Comparison of ENCODE assay signal across 13 cellular contexts in genomic region chr9:122948313-122948712, GRCh38. TPM values are rescaled to one million over a fixed set of nuclear protein-coding genes. Genes with fewer than 3 reads are reported as not detected.
DNase-seq lines count a peak whose midpoint lies in the region; ATAC-seq lines count a peak whose summit lies in the region.
"Had no signal": no experiment of that assay in that cellular context is flagged by ENCODE, and none has a peak within 500 bp of the region (broad histone marks: within the 10 kb centered on the region; RNA-seq: fewer than 3 reads in every experiment).

No MANE protein-coding gene starts in this region.

- intact Hi-C loops in head of caudate nucleus (cut with DNase I), result no loop called here

- H3K27me3 Mint-ChIP-seq in CD4-positive, CD25-positive, alpha-beta regulatory T cell, result no peaks in the 10 kb centered on the region
- H3K27me3 Mint-ChIP-seq in activated naive CD8-positive, alpha-beta T cell treated with anti-CD3 and anti-CD28 coated beads, Interleukin-2, amount 50 U/mL, for 24 hours, result no peaks in the 10 kb centered on the region
- H3K27me3 Mint-ChIP-seq: IgD-negative memory B cell had no signal

- H3K9me3 ChIP-seq in CD4-positive, CD25-positive, alpha-beta regulatory T cell (ENCODE audit: control insufficient read depth in 2 of 2, low read length in 2 of 2), result no peaks in the 10 kb centered on the region
- no peaks in the 10 kb centered on the region for H3K9me3 ChIP-seq in iPS-20b (ENCODE audit: insufficient read depth, low read depth, low read length)

- peaks cover 16% of the 10 kb centered on the region for H3K36me3 Mint-ChIP-seq in CD4-positive, CD25-positive, alpha-beta regulatory T cell
- H3K36me3 Mint-ChIP-seq in activated naive CD8-positive, alpha-beta T cell treated with anti-CD3 and anti-CD28 coated beads, Interleukin-2, amount 50 U/mL, for 24 hours (ENCODE audit: low read depth), result peaks cover 5% of the 10 kb centered on the region

- no peaks in the 10 kb centered on the region for H3K9me3 Mint-ChIP-seq in CD4-positive, CD25-positive, alpha-beta regulatory T cell
- no peaks in the 10 kb centered on the region for H3K9me3 Mint-ChIP-seq in activated naive CD8-positive, alpha-beta T cell treated with anti-CD3 and anti-CD28 coated beads, Interleukin-2, amount 50 U/mL, for 24 hours
- H3K9me3 Mint-ChIP-seq: IgD-negative memory B cell had no signal

- ATAC-seq in CD4-positive, CD25-positive, alpha-beta regulatory T cell (ENCODE audit: low read depth in 2 of 2), result no peak
- peak; percentile 58 for ATAC-seq in GM18867 (IDR thresholded peaks at IDR 0.05; ENCODE audit: unreplicated experiment)
- ATAC-seq in activated naive CD8-positive, alpha-beta T cell treated with anti-CD3 and anti-CD28 coated beads, Interleukin-2, amount 50 U/mL, for 24 hours, result peak; percentile 68
- ATAC-seq in HG02852 (IDR thresholded peaks at IDR 0.05; ENCODE audit: unreplicated experiment), result no peak
- no peak for ATAC-seq in HG03342 (IDR thresholded peaks at IDR 0.05; ENCODE audit: unreplicated experiment)

- H3K27ac ChIP-seq in CD4-positive, CD25-positive, alpha-beta regulatory T cell (ENCODE audit: insufficient read depth, low read length, poor library complexity, severe bottlenecking), result peak overlapping the region; percentile 62
- H3K27ac ChIP-seq in iPS-20b (ENCODE audit: low read length), result no peak overlapping the region

- peak overlapping the region in 2 of 3 donors; percentile 57 to 67 for H3K27ac Mint-ChIP-seq in CD4-positive, CD25-positive, alpha-beta regulatory T cell
- peak overlapping the region; percentile 64 for H3K27ac Mint-ChIP-seq in activated naive CD8-positive, alpha-beta T cell treated with anti-CD3 and anti-CD28 coated beads, Interleukin-2, amount 50 U/mL, for 24 hours
- H3K27ac Mint-ChIP-seq: IgD-negative memory B cell had no signal

- DNase-seq in CD4-positive, CD25-positive, alpha-beta regulatory T cell, result peak in 1 of 3 donors; percentile 41
- no peak for DNase-seq in activated naive CD8-positive, alpha-beta T cell treated with anti-CD3 and anti-CD28 coated beads, Interleukin-2, amount 50 U/mL, for 24 hours
- DNase-seq in cerebellar nuclear complex (lab: John Stamatoyannopoulos, UW) (no peak), head of caudate nucleus (no peak)
- DNase-seq: activated CD8-positive, alpha-beta memory T cell treated with anti-CD3 and anti-CD28 coated beads, Interleukin-2, amount 50 U/mL, for 48 hours; foreskin fibroblast; NCI-H1417; NCI-H446 had no signal

- peak overlapping the region; percentile 25; the same call in 1 of the 2 replicates for H3K9ac ChIP-seq in iPS-20b (ENCODE audit: low read depth, low read length)

- peak overlapping the region; percentile 9 to 57 (median 14) for H3K4me3 Mint-ChIP-seq in CD4-positive, CD25-positive, alpha-beta regulatory T cell
- peak overlapping the region; percentile 10 for H3K4me3 Mint-ChIP-seq in activated naive CD8-positive, alpha-beta T cell treated with anti-CD3 and anti-CD28 coated beads, Interleukin-2, amount 50 U/mL, for 24 hours

- no peaks in the 10 kb centered on the region for H3K36me3 ChIP-seq in CD4-positive, CD25-positive, alpha-beta regulatory T cell (ENCODE audit: control insufficient read depth, insufficient read depth, low read length)
- peaks cover 13% of the 10 kb centered on the region; the same call in 1 of the 2 replicates for H3K36me3 ChIP-seq in iPS-20b (ENCODE audit: insufficient read depth, low read depth, low read length)

- no peaks in the 10 kb centered on the region for H3K27me3 ChIP-seq in CD4-positive, CD25-positive, alpha-beta regulatory T cell (ENCODE audit: control insufficient read depth, insufficient read depth, low read length)
- no peaks in the 10 kb centered on the region for H3K27me3 ChIP-seq in iPS-20b (ENCODE audit: insufficient read depth, low read length)

- peaks cover 40 to 60% (median 50%) of the 10 kb centered on the region in 4 donors for H3K4me1 Mint-ChIP-seq in CD4-positive, CD25-positive, alpha-beta regulatory T cell
- peaks cover 48% of the 10 kb centered on the region for H3K4me1 Mint-ChIP-seq in activated naive CD8-positive, alpha-beta T cell treated with anti-CD3 and anti-CD28 coated beads, Interleukin-2, amount 50 U/mL, for 24 hours

- peak overlapping the region; percentile 52 for H3K4me3 ChIP-seq in CD4-positive, CD25-positive, alpha-beta regulatory T cell (ENCODE audit: low read depth, low read length)
- H3K4me3 ChIP-seq in iPS-20b (ENCODE audit: low read length), result no peak overlapping the region

- H3K4me1 ChIP-seq in CD4-positive, CD25-positive, alpha-beta regulatory T cell (ENCODE audit: control insufficient read depth, insufficient read depth, low read length, poor library complexity, severe bottlenecking), result peaks cover 6% of the 10 kb centered on the region
- H3K4me1 ChIP-seq in iPS-20b (ENCODE audit: insufficient read depth, low read length), result peaks cover 38% of the 10 kb centered on the region

RNA-seq across cellular contexts. Expression of gene RABGAP1, which starts 7.5 kb away (rescaled TPM):
- 50.7 TPM for total RNA-seq in CD4-positive, CD25-positive, alpha-beta regulatory T cell
- polyA plus RNA-seq in CD4-positive, CD25-positive, alpha-beta regulatory T cell, result 10 to 100 TPM; 19.2 to 28.8 (median 25.2) TPM

RNA-seq across cellular contexts. Expression of gene ZBTB26, which starts 17.0 kb away (rescaled TPM):
- total RNA-seq in CD4-positive, CD25-positive, alpha-beta regulatory T cell, result 5.9 TPM
- 1 to 10 TPM in 2 of 4 donors, under 1 TPM in 2; 0.70 to 1.4 (median 1.1) TPM for polyA plus RNA-seq in CD4-positive, CD25-positive, alpha-beta regulatory T cell

RNA-seq across cellular contexts. Expression of gene ZBTB6, which starts 35.2 kb away (rescaled TPM):
- 4.5 TPM for total RNA-seq in CD4-positive, CD25-positive, alpha-beta regulatory T cell
- polyA plus RNA-seq in CD4-positive, CD25-positive, alpha-beta regulatory T cell, result 1 to 10 TPM in 3 of 4 donors, under 1 TPM in 1; 0.87 to 3.2 (median 1.8) TPM

RNA-seq across cellular contexts. Expression of gene RC3H2, which starts 43.2 kb away (rescaled TPM):
- 82.4 TPM for total RNA-seq in CD4-positive, CD25-positive, alpha-beta regulatory T cell
- polyA plus RNA-seq in CD4-positive, CD25-positive, alpha-beta regulatory T cell, result 10 to 100 TPM; 23.2 to 35.7 (median 28.0) TPM

Comparison
In these comparisons a context has a peak if more than half of its experiments do, and no peak if none do; other contexts are left out.
1. ATAC-seq: peak in GM18867 (single experiment) and activated naive CD8-positive, alpha-beta T cell treated with anti-CD3 and anti-CD28 coated beads, Interleukin-2, amount 50 U/mL, for 24 hours (single experiment); none in CD4-positive, CD25-positive, alpha-beta regulatory T cell (0 of 2), HG02852 (single experiment) and HG03342 (single experiment).